8 cellular contexts compared by ENCODE assay signal in genomic region chr10:31929986-31930675, GRCh38. TPM values are rescaled to one million over a fixed set of nuclear protein-coding genes. Genes with fewer than 3 reads are reported as not detected.
DNase-seq lines count a peak whose midpoint lies in the region; ATAC-seq and TF ChIP-seq lines count a peak whose summit lies in the region.

No MANE protein-coding gene starts in this region.

- no peaks in the 10 kb centered on the region for H3K9me2 ChIP-seq in OCI-LY7 (ENCODE audit: insufficient read depth, low read length)

- POLR2A ChIA-PET in OCI-LY7 (lab: Charles Lee): interaction anchor here (0.6 to 2.5 kb wide), 14 partner anchors 11 to 373 kb away, joined by 3 to 12 read pairs (median 4); partner anchors contain the start of gene KIF5B

- H2AFZ ChIP-seq in OCI-LY7 (ENCODE audit: low read length): peak overlapping the region; percentile 83

- H3K27me3 ChIP-seq in mucosa of rectum (ENCODE audit: control insufficient read depth in 2 of 2, insufficient read depth in 2 of 2, low read length in 2 of 2): no peaks in the 10 kb centered on the region

- peaks cover 4% of the 10 kb centered on the region; the same call in 1 of the 2 replicates for H4K20me1 ChIP-seq in OCI-LY7 (ENCODE audit: insufficient read depth, low read length)

- peak overlapping the region; percentile 61 for H3K27ac ChIP-seq in OCI-LY7 (ENCODE audit: low read depth, low read length, poor library complexity, severe bottlenecking)
- peak overlapping the region; percentile 98 for H3K27ac ChIP-seq in mucosa of rectum (ENCODE audit: low read depth in 2 of 2, low read length in 2 of 2)

- no peak for TF ChIP-seq CTCF in OCI-LY7 (conservative IDR thresholded peaks at IDR 0.05; ENCODE audit: low read length)

- no peaks in the 10 kb centered on the region for H3K9me3 ChIP-seq in ES-I3 (ENCODE audit: control insufficient read depth, insufficient read depth, low read length)
- no peaks in the 10 kb centered on the region for H3K9me3 ChIP-seq in OCI-LY7 (ENCODE audit: low read length)
- no peaks in the 10 kb centered on the region for H3K9me3 ChIP-seq in mucosa of rectum (ENCODE audit: control insufficient read depth in 2 of 2, low read length in 2 of 2)

- intact Hi-C loops in OCI-LY7 (cut with micrococcal nuclease; ENCODE audit: unreplicated experiment): loop anchor here (5.0 to 10.0 kb wide), 5 partner anchors 127 to 1223 kb away; partner anchors contain the start of genes CCDC7, EPC1 and KIF5B

- peaks cover 17% of the 10 kb centered on the region for H3K4me1 ChIP-seq in ES-I3 (ENCODE audit: insufficient read depth, low read length)
- peaks cover 40% of the 10 kb centered on the region for H3K4me1 ChIP-seq in OCI-LY7 (ENCODE audit: insufficient read depth, low read length, poor library complexity, severe bottlenecking)
- peaks cover 19 to 24% of the 10 kb centered on the region in 2 donors for H3K4me1 ChIP-seq in mucosa of rectum (ENCODE audit: control insufficient read depth in 2 of 2, insufficient read depth in 2 of 2, low read length in 2 of 2)

- peak overlapping the region; percentile 84 for H3K4me3 ChIP-seq in OCI-LY7 (ENCODE audit: low read depth, low read length, poor library complexity, severe bottlenecking)
- peak overlapping the region; percentile 90 to 95 for H3K4me3 ChIP-seq in mucosa of rectum (ENCODE audit: low read length in 2 of 2)

- H3K36me3 ChIP-seq in ES-I3 (ENCODE audit: insufficient read depth, low read length): no peaks in the 10 kb centered on the region
- H3K36me3 ChIP-seq in OCI-LY7 (ENCODE audit: insufficient read depth, low read length): no peaks in the 10 kb centered on the region
- H3K36me3 ChIP-seq in mucosa of rectum (ENCODE audit: control insufficient read depth in 2 of 2, insufficient read depth in 2 of 2, low read length in 2 of 2): no peaks in the 10 kb centered on the region

- ATAC-seq in GM21717 (IDR thresholded peaks at IDR 0.05; ENCODE audit: unreplicated experiment): peak; percentile 38
- no peak for ATAC-seq in HG03460 (IDR thresholded peaks at IDR 0.05; ENCODE audit: unreplicated experiment)

- TSS peak; percentile 63 for BruUV-seq in OCI-LY7 (replicated peaks; lab: Mats Ljungman, UMichigan)

- peaks cover 28% of the 10 kb centered on the region; the same call in 1 of the 2 replicates for H3K79me2 ChIP-seq in OCI-LY7 (ENCODE audit: insufficient read depth, low read depth, low read length)

- H3K9ac ChIP-seq in ES-I3 (ENCODE audit: low read depth, low read length): peak overlapping the region; percentile 94; the same call in 1 of the 2 replicates
- H3K9ac ChIP-seq in mucosa of rectum (ENCODE audit: low read depth in 1 of 2, low read length in 2 of 2): peak overlapping the region; percentile 88 to 95

- DNase-seq in OCI-LY7 (ENCODE audit: low spot score) (peak; percentile 64), SK-N-DZ (ENCODE audit: low spot score) (no peak), NK-92 (lab: John Stamatoyannopoulos, UW; ENCODE audit: unreplicated experiment) (no peak)
- DNase-seq in central memory CD4-positive, alpha-beta T cell: peak; percentile 64

- CTCF ChIA-PET in OCI-LY7 (lab: Charles Lee; ENCODE audit: unreplicated experiment): interaction anchor here (0.8 kb wide), 2 partner anchors 9 to 113 kb away, joined by 3 read pairs; no protein-coding TSS in a partner anchor

- peak overlapping the region; percentile 87 for H3K4me2 ChIP-seq in OCI-LY7 (ENCODE audit: low read length)

RNA-seq across cellular contexts. Expression of gene ARHGAP12, which starts 1.5 kb away (rescaled TPM):
- 11.8 and 15.6 TPM in 2 replicates for total RNA-seq in OCI-LY7 (2014; rRNA removed; shearing (Covaris generic))
- 14.0 and 14.5 TPM in 2 replicates for total RNA-seq in OCI-LY7 (2022)
- 10.1 and 10.2 TPM in 2 replicates for polyA plus RNA-seq in SK-N-DZ (2014; cell fraction: cytosol; rRNA removed)
- 17.7 and 21.8 TPM in 2 replicates for polyA plus RNA-seq in SK-N-DZ (2014; cell fraction: nucleus; rRNA removed)

Comparison
In these comparisons a context has a peak if more than half of its experiments do, and no peak if none do; other contexts are left out.
1. DNase-seq: peak in OCI-LY7 (single experiment) and central memory CD4-positive, alpha-beta T cell (single experiment); none in SK-N-DZ (single experiment) and NK-92 (single experiment).